Comparison of ENCODE assay signal across 27 cellular contexts in genomic region chr1:205345761-205346160, GRCh38. TPM values are rescaled to one million over a fixed set of nuclear protein-coding genes. Genes with fewer than 3 reads are reported as not detected.
"Had no signal": no experiment of that assay in that cellular context is flagged by ENCODE, and none has a peak within 500 bp of the region (broad histone marks: within the 10 kb centered on the region; RNA-seq: fewer than 3 reads in every experiment).

No MANE protein-coding gene starts in this region.

- H3K9me3 ChIP-seq: SJCRH30 had no signal

- H3K4me3 ChIP-seq: SJCRH30 had no signal

- ATAC-seq: Panc1, PC-3, Right ventricle myocardium inferior, SK-N-SH treated with all-trans-retinoic acid at 6 μM for 48 hours had no signal

- H3K27ac Mint-ChIP-seq: IgD-negative memory B cell had no signal

- DNase-seq: KBM-7, MV-4-11, NCI-H1048, NCI-H1105, NCI-H1417, NCI-H1436 treated with DMSO at 0.1 percent for 48 hours, NCI-H1694, NCI-H187 treated with DMSO at 0.1 percent for 48 hours, NCI-H2029 treated with DMSO at 0.1 percent for 48 hours, NCI-H2227 treated with DMSO at 0.1 percent for 48 hours, NCI-H510A, NCI-H524 treated with DMSO at 0.1 percent for 48 hours, NCI-H69, NCI-H774, PC-3, SHP77 treated with DMSO at 0.1 percent for 48 hours, SJCRH30 had no signal

- H3K36me3 Mint-ChIP-seq: IgD-negative memory B cell had no signal

- H3K9me3 Mint-ChIP-seq: IgD-negative memory B cell had no signal

- H3K4me3 Mint-ChIP-seq: IgD-negative memory B cell had no signal

- H3K27ac ChIP-seq: HL-60, SJCRH30 had no signal

- FAIRE-seq: HTR-8/SVneo had no signal

- H3K36me3 ChIP-seq: SJCRH30 had no signal

RNA-seq across cellular contexts. Expression of gene KLHDC8A, which starts 11.0 kb away (rescaled TPM):
- total RNA-seq: LHCN-M2, MCF 10A, OCI-LY7, PC-3, Right ventricle myocardium inferior, RPMI7951, SJCRH30 had no signal
